ENCODE assay signal across 10 cellular contexts in genomic region chr4:127788517-127788916, GRCh38. TPM values are rescaled to one million over a fixed set of nuclear protein-coding genes. Genes with fewer than 3 reads are reported as not detected.
DNase-seq lines count a peak whose midpoint lies in the region; ATAC-seq and TF ChIP-seq lines count a peak whose summit lies in the region.
"Had no signal": no experiment of that assay in that cellular context is flagged by ENCODE, and none has a peak within 500 bp of the region (broad histone marks: within the 10 kb centered on the region; RNA-seq: fewer than 3 reads in every experiment).

No MANE protein-coding gene starts in this region.

- H3K36me3 ChIP-seq in left ventricle myocardium inferior: no peaks in the 10 kb centered on the region
- no peaks in the 10 kb centered on the region for H3K36me3 ChIP-seq in right atrium auricular region
- H3K36me3 ChIP-seq in brain microvascular endothelial cell (replicated peaks): no peaks in the 10 kb centered on the region
- H3K36me3 ChIP-seq in upper lobe of right lung: no peaks in the 10 kb centered on the region
- H3K36me3 ChIP-seq in Peyer's patch: no peaks in the 10 kb centered on the region
- H3K36me3 ChIP-seq: heart left ventricle had no signal

- H3K4me1 ChIP-seq in left ventricle myocardium inferior: peaks cover 10% of the 10 kb centered on the region
- peaks cover 0 to 11% of the 10 kb centered on the region in 2 donors for H3K4me1 ChIP-seq in right atrium auricular region
- no peaks in the 10 kb centered on the region for H3K4me1 ChIP-seq in upper lobe of right lung
- H3K4me1 ChIP-seq in Peyer's patch: no peaks in the 10 kb centered on the region

- H3K9me3 ChIP-seq in left ventricle myocardium inferior (replicated peaks) (no peaks in the 10 kb centered on the region), right atrium auricular region (no peaks in the 10 kb centered on the region), upper lobe of right lung (no peaks in the 10 kb centered on the region), Peyer's patch (no peaks in the 10 kb centered on the region)
- H3K9me3 ChIP-seq: heart left ventricle had no signal

- H3K27ac ChIP-seq in left ventricle myocardium inferior (replicated peaks) (no peak overlapping the region), right atrium auricular region (no peak overlapping the region), brain microvascular endothelial cell (no peak overlapping the region), upper lobe of right lung (no peak overlapping the region), Peyer's patch (no peak overlapping the region)
- H3K27ac ChIP-seq: heart left ventricle had no signal

- in situ Hi-C loops in brain microvascular endothelial cell (cut with HindIII; ENCODE audit: low pct_ligation_motif_present, low sequenced_read_pairs): no loop called here

- TF ChIP-seq CTCF in left ventricle myocardium inferior (IDR thresholded peaks at IDR 0.05; ENCODE audit: borderline replicate concordance) (peak; percentile 26), right atrium auricular region (IDR thresholded peaks at IDR 0.05) (peak in 1 of 2 donors; percentile 21), brain microvascular endothelial cell (IDR thresholded peaks at IDR 0.05; ENCODE audit: low read depth, low read length, missing control alignments) (peak; percentile 37), upper lobe of right lung (IDR thresholded peaks at IDR 0.05) (peak; percentile 25), Peyer's patch (IDR thresholded peaks at IDR 0.05) (no peak)

- intact Hi-C loops in left ventricle myocardium inferior (cut with micrococcal nuclease) (no loop called here), upper lobe of right lung (cut with DNase I) (no loop called here)

- H3K4me3 ChIP-seq in left ventricle myocardium inferior: no peak overlapping the region
- H3K4me3 ChIP-seq in right atrium auricular region: no peak overlapping the region
- H3K4me3 ChIP-seq in brain microvascular endothelial cell (ENCODE audit: low read depth, low read length): no peak overlapping the region
- H3K4me3 ChIP-seq in upper lobe of right lung: no peak overlapping the region
- H3K4me3 ChIP-seq in Peyer's patch: no peak overlapping the region
- H3K4me3 ChIP-seq: heart left ventricle had no signal

- ATAC-seq in HG03565 (IDR thresholded peaks at IDR 0.05; ENCODE audit: unreplicated experiment) (peak; percentile 58), upper lobe of right lung (peak; percentile 72)

- no peak for TF ChIP-seq POLR2A in Peyer's patch (IDR thresholded peaks at IDR 0.05)

- DNase-seq in left ventricle myocardium inferior (no peak), right atrium auricular region (ENCODE audit: low spot score) (no peak), brain microvascular endothelial cell (no peak), upper lobe of right lung (no peak), Peyer's patch (no peak), HuH-7 (ENCODE audit: low spot score) (no peak), NCI-H1417 (lab: John Stamatoyannopoulos, UW) (no peak)
- DNase-seq: DMS153, heart left ventricle had no signal

- H3K27me3 ChIP-seq in left ventricle myocardium inferior (ENCODE audit: low read depth): no peaks in the 10 kb centered on the region
- H3K27me3 ChIP-seq in right atrium auricular region: no peaks in the 10 kb centered on the region
- no peaks in the 10 kb centered on the region for H3K27me3 ChIP-seq in brain microvascular endothelial cell (replicated peaks)
- no peaks in the 10 kb centered on the region for H3K27me3 ChIP-seq in upper lobe of right lung
- no peaks in the 10 kb centered on the region for H3K27me3 ChIP-seq in Peyer's patch
- H3K27me3 ChIP-seq: heart left ventricle had no signal

RNA-seq across cellular contexts. Expression of gene HSPA4L, which starts 6.4 kb away (rescaled TPM):
- total RNA-seq in left ventricle myocardium inferior (16.1 TPM), right atrium auricular region (1 to 10 TPM; 4.9 to 5.4 TPM), upper lobe of right lung (5.7 TPM), Peyer's patch (1 to 10 TPM; 2.0 to 2.6 (median 2.4) TPM)

RNA-seq across cellular contexts. Expression of gene SLC25A31, which starts 58.3 kb away (rescaled TPM):
- total RNA-seq in left ventricle myocardium inferior (not detected), right atrium auricular region (not detected), upper lobe of right lung (not detected), Peyer's patch (not detected)
- total RNA-seq: heart left ventricle had no signal

Comparison
In these comparisons a context has a peak if more than half of its experiments do, and no peak if none do; other contexts are left out.
1. CTCF ChIP-seq: peak in left ventricle myocardium inferior (single experiment), brain microvascular endothelial cell (single experiment) and upper lobe of right lung (single experiment); none in Peyer's patch (0 of 6).